In genomic region chr10:50355693-50356480, GRCh38 we compare ENCODE assay signal across 1 cellular context.
TF ChIP-seq lines count a peak whose summit lies in the region.
"Not testable (repeated sequence)": the region's sequence is repeated elsewhere in the genome, so short reads cannot be mapped to it uniquely, and the experiment has no call there.

No MANE protein-coding gene starts in this region.

TF ChIP-seq in K562, 482 proteins besides CTCF, POLR2A, EP300 and RAD21 (continued from another document and continues in another):
- TF ChIP-seq ZNF398 (CRISPR knock-in tag; IDR thresholded peaks at IDR 0.05) = peak; percentile 32; the same call in 1 of the 2 replicates
- peak; percentile 87 for TF ChIP-seq SOX6 (IDR thresholded peaks at IDR 0.05)
- TF ChIP-seq ZNF316 (IDR thresholded peaks at IDR 0.05) = peak; percentile 95
- TF ChIP-seq DDX20 (tag; IDR thresholded peaks at IDR 0.05; ENCODE audit: low read depth) = peak; percentile 62; the same call in 1 of the 2 replicates
- peak; percentile 54; the same call in 1 of the 2 replicates for TF ChIP-seq NFE2 (IDR thresholded peaks at IDR 0.05; ENCODE audit: low read depth)
- TF ChIP-seq PBX2 (CRISPR knock-in tag; IDR thresholded peaks at IDR 0.05; ENCODE audit: low read depth); NR4A1 (CRISPR knock-in tag; IDR thresholded peaks at IDR 0.05): not testable (repeated sequence)
- TF ChIP-seq PBX2 (tag; conservative IDR thresholded peaks at IDR 0.05; ENCODE audit: low read depth) = 0 out of 2 replicates have a peak, but pooled peaks have one; percentile 29
- TF ChIP-seq KLF6 (CRISPR knock-in tag; IDR thresholded peaks at IDR 0.05; ENCODE audit: borderline replicate concordance) = peak; percentile 76; the same call in 1 of the 2 replicates
- peak; percentile 49; the same call in 1 of the 2 replicates for TF ChIP-seq RREB1 (CRISPR knock-in tag; IDR thresholded peaks at IDR 0.05)
- TF ChIP-seq TAF9B (IDR thresholded peaks at IDR 0.05; ENCODE audit: partially characterized antibody) = peak; percentile 51
- peak; percentile 83 to 84 for TF ChIP-seq KDM1A (IDR thresholded peaks at IDR 0.05)
- TF ChIP-seq HOMEZ (CRISPR knock-in tag; IDR thresholded peaks at IDR 0.05) = peak; percentile 6; the same call in 1 of the 2 replicates
- peak; percentile 94 for TF ChIP-seq CBFA2T3 (IDR thresholded peaks at IDR 0.05)
- 0 out of 2 replicates have a peak, but pooled peaks have one; percentile 36 for TF ChIP-seq ILK (tag; IDR thresholded peaks at IDR 0.05; ENCODE audit: borderline replicate concordance, low read depth)
- 0 out of 2 replicates have a peak, but pooled peaks have one; percentile 11 for TF ChIP-seq TAF7 (tag; IDR thresholded peaks at IDR 0.05)
- TF ChIP-seq GATAD2A (IDR thresholded peaks at IDR 0.05) = peak; percentile 76
- peak; percentile 79 for TF ChIP-seq SMARCA4 (IDR thresholded peaks at IDR 0.05)
- peak; percentile 91 for TF ChIP-seq ZNF311 (CRISPR knock-in tag; IDR thresholded peaks at IDR 0.05)
- peak; percentile 49; the same call in 1 of the 2 replicates for TF ChIP-seq CHAMP1 (IDR thresholded peaks at IDR 0.05)
- TF ChIP-seq HDAC1 (IDR thresholded peaks at IDR 0.05) = peak in 1 of 2 experiments; percentile 62; a peak in 1 of 4 replicates
- TF ChIP-seq CBFA2T2 (conservative IDR thresholded peaks at IDR 0.05) = peak; percentile 93
- TF ChIP-seq MAX (CRISPR knock-in tag; IDR thresholded peaks at IDR 0.05) = peak; percentile 34
- TF ChIP-seq LEF1 (IDR thresholded peaks at IDR 0.05) = peak; percentile 48; the same call in 1 of the 2 replicates
- peak; percentile 86 for TF ChIP-seq C11orf30 (IDR thresholded peaks at IDR 0.05; ENCODE audit: low read depth)
- TF ChIP-seq ZBTB12 (CRISPR knock-in tag; IDR thresholded peaks at IDR 0.05) = peak; percentile 34; the same call in 1 of the 2 replicates
- TF ChIP-seq NFIC (IDR thresholded peaks at IDR 0.05) = peak; percentile 72
- TF ChIP-seq MAFG (tag; conservative IDR thresholded peaks at IDR 0.05) = peak; percentile 94
- TF ChIP-seq MTA3 (IDR thresholded peaks at IDR 0.05; ENCODE audit: borderline replicate concordance) = peak; percentile 43; the same call in 1 of the 2 replicates
- 0 out of 2 replicates have a peak, but pooled peaks have one; percentile 41 for TF ChIP-seq MECOM (CRISPR knock-in tag; IDR thresholded peaks at IDR 0.05)
- 0 out of 2 replicates have a peak, but pooled peaks have one; percentile 21 for TF ChIP-seq FOSL1 (tag; conservative IDR thresholded peaks at IDR 0.05)
- peak; percentile 66; the same call in 1 of the 2 replicates for TF ChIP-seq PTTG1 (tag; IDR thresholded peaks at IDR 0.05; ENCODE audit: low read depth)
- peak; percentile 88 for TF ChIP-seq NR4A1 (tag; IDR thresholded peaks at IDR 0.05)
- peak; percentile 71; the same call in 1 of the 2 replicates for TF ChIP-seq MEF2D (tag; conservative IDR thresholded peaks at IDR 0.05; ENCODE audit: low read depth)
- peak in 1 of 3 experiments; percentile 43; a peak in 1 of 6 replicates for TF ChIP-seq ZBTB11 (CRISPR knock-in tag; IDR thresholded peaks at IDR 0.05)
- TF ChIP-seq PHF21A (IDR thresholded peaks at IDR 0.05; ENCODE audit: borderline replicate concordance, low read depth) = peak; percentile 36; the same call in 1 of the 2 replicates
- TF ChIP-seq DIDO1 (tag; IDR thresholded peaks at IDR 0.05; ENCODE audit: low read depth) = peak; percentile 15; the same call in 1 of the 2 replicates
- peak; percentile 27; the same call in 1 of the 2 replicates for TF ChIP-seq RBFOX2 (IDR thresholded peaks at IDR 0.05; ENCODE audit: low read depth, low read length)
- 0 out of 2 replicates have a peak, but pooled peaks have one; percentile 27 for TF ChIP-seq EHMT2 (IDR thresholded peaks at IDR 0.05)
